Comparison of ENCODE assay signal across 20 cellular contexts in the genomic region with DNA sequence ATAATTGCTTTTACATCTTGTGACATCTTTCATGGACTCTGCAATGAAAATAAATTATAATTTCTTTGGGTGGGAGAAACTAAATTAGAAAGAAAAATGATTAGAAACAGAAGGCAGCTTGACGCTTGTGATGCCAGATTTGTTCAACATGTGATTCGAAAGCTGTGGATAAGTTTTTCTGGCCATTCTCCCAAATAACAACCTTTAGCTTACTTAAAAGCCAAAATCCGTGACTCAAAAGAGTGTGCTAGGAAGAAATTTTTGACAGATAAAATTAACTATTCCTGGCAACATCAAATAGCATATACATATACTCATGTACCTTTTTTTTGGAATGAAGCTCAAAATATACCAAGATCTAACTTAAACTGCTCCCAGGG. TPM values are rescaled to one million over a fixed set of nuclear protein-coding genes. Genes with fewer than 3 reads are reported as not detected.
"Had no signal": no experiment of that assay in that cellular context is flagged by ENCODE, and none has a peak within 500 bp of the region (broad histone marks: within the 10 kb centered on the region; RNA-seq: fewer than 3 reads in every experiment).

No MANE protein-coding gene starts in this region.

- H3K4me3 ChIP-seq: ascending aorta, lung, right atrium auricular region, transverse colon, vagina had no signal

- DNase-seq: activated CD4-positive, alpha-beta T cell treated with anti-CD3 and anti-CD28 coated beads, Interleukin-2, amount 50 U/mL, for 4 hours; activated effector memory CD4-positive, alpha-beta T cell treated with anti-CD3 and anti-CD28 coated beads, Interleukin-2, amount 50 U/mL, for 16 hours; activated naive CD4-positive, alpha-beta T cell treated with anti-CD3 and anti-CD28 coated beads, Interleukin-2, amount 50 U/mL, for 16 hours; activated T-cell treated with anti-CD3 and anti-CD28 coated beads, Interleukin-2, amount 50 U/mL, for 72 hours; effector memory CD4-positive, alpha-beta T cell; islet precursor cell; stimulated activated naive CD8-positive, alpha-beta T cell treated with anti-CD3 and anti-CD28 coated beads, Interleukin-15, Interleukin-2, amounts not matched to agents 100 U/mL and 50 U/mL, for 24 hours; substantia nigra; T1000; transverse colon had no signal

- ATAC-seq: activated CD4-positive, CD25-positive, alpha-beta regulatory T cell treated with anti-CD3 and anti-CD28 coated beads, Interleukin-2, amount 50 U/mL, for 24 hours; activated T-cell treated with anti-CD3 and anti-CD28 coated beads, Interleukin-2, amount 50 U/mL, for 72 hours; stimulated activated naive CD8-positive, alpha-beta T cell treated with anti-CD3 and anti-CD28 coated beads, Interleukin-15, Interleukin-2, amounts not matched to agents 100 U/mL and 50 U/mL, for 24 hours had no signal

- H3K36me3 ChIP-seq: ascending aorta, breast epithelium, esophagus muscularis mucosa, right atrium auricular region, transverse colon, vagina had no signal

- H3K4me1 ChIP-seq: ascending aorta, breast epithelium, vagina had no signal

- H3K9me3 ChIP-seq: ascending aorta, breast epithelium, esophagus muscularis mucosa, right atrium auricular region, transverse colon, vagina had no signal

- H3K27ac ChIP-seq: ascending aorta, breast epithelium, right atrium auricular region, transverse colon, vagina had no signal

- FAIRE-seq: endothelial cell of umbilical vein had no signal

- H3K27me3 ChIP-seq: ascending aorta, breast epithelium, esophagus muscularis mucosa, right atrium auricular region, transverse colon, vagina had no signal

RNA-seq across cellular contexts. Expression of a gene that starts 15.9 kb away (rescaled TPM):
- total RNA-seq: mesothelial cell of epicardium, vagina had no signal
- polyA plus RNA-seq: neural cell had no signal
